In genomic region chr1:9835404-9835757, GRCh38 we compare ENCODE assay signal across 1 cellular context.
TF ChIP-seq lines count a peak whose summit lies in the region.

No MANE protein-coding gene starts in this region.

TF ChIP-seq in HepG2, 621 proteins besides CTCF, POLR2A, EP300 and RAD21 (continued from another document):
- TF ChIP-seq GMEB1 (CRISPR knock-in tag; IDR thresholded peaks at IDR 0.05; ENCODE audit: borderline replicate concordance) (no peak), TMF1 (CRISPR knock-in tag; IDR thresholded peaks at IDR 0.05; ENCODE audit: low read depth) (no peak), STAT5B (CRISPR knock-in tag; IDR thresholded peaks at IDR 0.05) (no peak), BORCS8-MEF2B (CRISPR knock-in tag; IDR thresholded peaks at IDR 0.05) (0 out of 2 replicates have a peak, but pooled peaks have one; percentile 21), ZNF713 (CRISPR knock-in tag; IDR thresholded peaks at IDR 0.05) (no peak), FOXA1 (IDR thresholded peaks at IDR 0.05) (no peak), FOXA1 (CRISPR knock-in tag; IDR thresholded peaks at IDR 0.05) (peak; percentile 65)
TF ChIP-seq in HepG2: peak in this region for 4.
